30 cellular contexts compared by ENCODE assay signal in genomic region chr1:170730443-170730842, GRCh38.
DNase-seq lines count a peak whose midpoint lies in the region; ATAC-seq and TF ChIP-seq lines count a peak whose summit lies in the region.
"Had no signal": no experiment of that assay in that cellular context is flagged by ENCODE, and none has a peak within 500 bp of the region (broad histone marks: within the 10 kb centered on the region; RNA-seq: fewer than 3 reads in every experiment).

No MANE protein-coding gene starts in this region.

- H3K27me3 ChIP-seq in right cardiac atrium (ENCODE audit: control insufficient read depth, insufficient read depth) (no peaks in the 10 kb centered on the region), vagina (no peaks in the 10 kb centered on the region), endodermal cell (ENCODE audit: control insufficient read depth, insufficient read depth, low read length, poor library complexity, severe bottlenecking) (peaks cover 7% of the 10 kb centered on the region)
- H3K27me3 ChIP-seq: adrenal gland, BE2C, cardiac muscle cell, MG63 had no signal

- H3K9ac ChIP-seq in endodermal cell (ENCODE audit: extremely low read depth, low read length, poor library complexity, severe bottlenecking): no peak overlapping the region

- no peaks in the 10 kb centered on the region for H3K36me3 Mint-ChIP-seq in endodermal cell (ENCODE audit: low read depth)
- H3K36me3 Mint-ChIP-seq: IgD-negative memory B cell had no signal

- peak; percentile 51 to 75 for ATAC-seq in right cardiac atrium
- ATAC-seq: stimulated activated naive CD8-positive, alpha-beta T cell treated with anti-CD3 and anti-CD28 coated beads, Interleukin-15, amount 100 ng/mL, for 72 hours had no signal

- no peak for TF ChIP-seq POLR2A in vagina (IDR thresholded peaks at IDR 0.05)

- H3K27me3 Mint-ChIP-seq in endodermal cell (ENCODE audit: insufficient read depth): peaks cover 16% of the 10 kb centered on the region

- H3K4me1 Mint-ChIP-seq in endodermal cell: peaks cover 1% of the 10 kb centered on the region
- H3K4me1 Mint-ChIP-seq: activated B cell treated with CpG ODN at 0.5 μM for 24 hours; activated CD4-positive, alpha-beta memory T cell treated with anti-CD3 and anti-CD28 coated beads, Interleukin-2, amount 10 ng/mL, durations not matched to agents 7 days and 5 days; IgD-negative memory B cell; stimulated activated naive CD8-positive, alpha-beta T cell treated with anti-CD3 and anti-CD28 coated beads, Interleukin-15, amount 100 ng/mL, for 72 hours had no signal

- H3K27ac ChIP-seq in right cardiac atrium (ENCODE audit: low read length) (peak overlapping the region; percentile 57), vagina (peak overlapping the region; percentile 37), endodermal cell (ENCODE audit: low read depth, low read length) (no peak overlapping the region)
- H3K27ac ChIP-seq: 22Rv1, adrenal gland, cardiac muscle cell, HL-60, spleen had no signal

- H3K36me3 ChIP-seq in vagina (peaks cover 0 to 9% of the 10 kb centered on the region in 2 donors), endodermal cell (ENCODE audit: control insufficient read depth, insufficient read depth, low read length) (no peaks in the 10 kb centered on the region)
- H3K36me3 ChIP-seq: adrenal gland, BE2C, cardiac muscle cell, MG63, spleen had no signal

- no peaks in the 10 kb centered on the region for H3K9me3 Mint-ChIP-seq in endodermal cell
- H3K9me3 Mint-ChIP-seq: activated B cell treated with CpG ODN at 0.5 μM for 24 hours; activated CD4-positive, alpha-beta memory T cell treated with anti-CD3 and anti-CD28 coated beads, Interleukin-2, amount 10 ng/mL, durations not matched to agents 7 days and 5 days; IgD-negative memory B cell; nephron progenitor cell; stimulated activated naive CD8-positive, alpha-beta T cell treated with anti-CD3 and anti-CD28 coated beads, Interleukin-15, amount 100 ng/mL, for 72 hours had no signal

- intact Hi-C loops in right cardiac atrium (cut with DNase I) (loop anchor here in 2 of 4 donors (10.0 kb wide), 2 partner anchors 46 to 56 kb away; no protein-coding TSS in a partner anchor), vagina (cut with DNase I) (no loop called here)

- H3K4me1 ChIP-seq in right cardiac atrium (ENCODE audit: control insufficient read depth, insufficient read depth, low read length) (peaks cover 11% of the 10 kb centered on the region), vagina (peaks cover 38% of the 10 kb centered on the region), endodermal cell (ENCODE audit: control insufficient read depth, insufficient read depth, low read length) (no peaks in the 10 kb centered on the region)
- H3K4me1 ChIP-seq: adrenal gland, BE2C, spleen had no signal

- DNase-seq in DMS53 (lab: John Stamatoyannopoulos, UW): peak; percentile 50
- no peak for DNase-seq in DMS53 treated with DMSO at 0.1 percent for 48 hours (lab: John Stamatoyannopoulos, UW; ENCODE audit: unreplicated experiment)
- peak; percentile 59 for DNase-seq in dermis blood vessel endothelial cell
- DNase-seq in right cardiac atrium: no peak
- DNase-seq in vagina (ENCODE audit: extremely low spot score in 2 of 2): no peak
- no peak for DNase-seq in endodermal cell
- no peak for DNase-seq in medulla oblongata (ENCODE audit: extremely low spot score)
- no peak for DNase-seq in NCI-H748 treated with DMSO at 0.1 percent for 48 hours (lab: John Stamatoyannopoulos, UW)
- DNase-seq: activated B cell treated with CpG ODN at 0.5 μM for 24 hours; activated CD4-positive, alpha-beta memory T cell treated with anti-CD3 and anti-CD28 coated beads, Interleukin-2, amount 10 ng/mL, durations not matched to agents 7 days and 5 days; activated gamma-delta T cell treated with Interleukin-2 at 50 U/mL for 16 hours; activated T-cell treated with anti-CD3 and anti-CD28 coated beads for 4 hours; adrenal gland; BE2C; Calu3; left cardiac atrium; MG63; midbrain; NCI-H146; NCI-H345; nephron progenitor cell; posterior cingulate gyrus; spleen; stimulated activated CD4-positive, alpha-beta T cell treated with anti-CD3 and anti-CD28 coated beads, Interleukin-4, amount 100 ng/mL, for 4 hours; stimulated activated naive CD8-positive, alpha-beta T cell treated with anti-CD3 and anti-CD28 coated beads, Interleukin-15, amount 100 ng/mL, for 72 hours; trophoblast cell had no signal

- WGBS in right cardiac atrium: 54% methylated on average over 6 of the region's 6 CpGs
- WGBS in endodermal cell (ENCODE audit: insufficient coverage in 1 of 2, insufficient read length in 1 of 2), 2 experiments: 92 to 100% methylated on average over 5 to 6 of the region's 6 CpGs

- H3K4me3 Mint-ChIP-seq in endodermal cell: no peak overlapping the region
- H3K4me3 Mint-ChIP-seq: activated B cell treated with CpG ODN at 0.5 μM for 24 hours; activated CD4-positive, alpha-beta memory T cell treated with anti-CD3 and anti-CD28 coated beads, Interleukin-2, amount 10 ng/mL, durations not matched to agents 7 days and 5 days; IgD-negative memory B cell; nephron progenitor cell; stimulated activated naive CD8-positive, alpha-beta T cell treated with anti-CD3 and anti-CD28 coated beads, Interleukin-15, amount 100 ng/mL, for 72 hours had no signal

- no peak overlapping the region for H3K27ac Mint-ChIP-seq in endodermal cell
- H3K27ac Mint-ChIP-seq: activated B cell treated with CpG ODN at 0.5 μM for 24 hours; activated CD4-positive, alpha-beta memory T cell treated with anti-CD3 and anti-CD28 coated beads, Interleukin-2, amount 10 ng/mL, durations not matched to agents 7 days and 5 days; IgD-negative memory B cell; nephron progenitor cell; stimulated activated naive CD8-positive, alpha-beta T cell treated with anti-CD3 and anti-CD28 coated beads, Interleukin-15, amount 100 ng/mL, for 72 hours had no signal

- no peaks in the 10 kb centered on the region for H3K9me3 ChIP-seq in right cardiac atrium (ENCODE audit: control insufficient read depth, low read length)
- no peaks in the 10 kb centered on the region for H3K9me3 ChIP-seq in vagina
- H3K9me3 ChIP-seq in endodermal cell (ENCODE audit: control insufficient read depth, low read length): no peaks in the 10 kb centered on the region
- H3K9me3 ChIP-seq: adrenal gland, BE2C, MG63, spleen had no signal

- H3K4me3 ChIP-seq in right cardiac atrium (ENCODE audit: low read length): peak overlapping the region; percentile 9
- H3K4me3 ChIP-seq in vagina: no peak overlapping the region
- H3K4me3 ChIP-seq in endodermal cell (ENCODE audit: low read length): no peak overlapping the region
- H3K4me3 ChIP-seq: adrenal gland, cardiac muscle cell, MG63, spleen had no signal

- TF ChIP-seq CTCF in vagina (IDR thresholded peaks at IDR 0.05) (no peak), endodermal cell (conservative IDR thresholded peaks at IDR 0.05) (no peak)

Comparison
In these comparisons a context has a peak if more than half of its experiments do, and no peak if none do; other contexts are left out.
1. DNase-seq: peak in DMS53 (single experiment) and dermis blood vessel endothelial cell (single experiment); none in DMS53 treated with DMSO at 0.1 percent for 48 hours (single experiment), right cardiac atrium (0 of 3), vagina (0 of 2), endodermal cell (single experiment), medulla oblongata (single experiment) and NCI-H748 treated with DMSO at 0.1 percent for 48 hours (single experiment).